Comparison of ENCODE assay signal across 11 cellular contexts in the genomic region with DNA sequence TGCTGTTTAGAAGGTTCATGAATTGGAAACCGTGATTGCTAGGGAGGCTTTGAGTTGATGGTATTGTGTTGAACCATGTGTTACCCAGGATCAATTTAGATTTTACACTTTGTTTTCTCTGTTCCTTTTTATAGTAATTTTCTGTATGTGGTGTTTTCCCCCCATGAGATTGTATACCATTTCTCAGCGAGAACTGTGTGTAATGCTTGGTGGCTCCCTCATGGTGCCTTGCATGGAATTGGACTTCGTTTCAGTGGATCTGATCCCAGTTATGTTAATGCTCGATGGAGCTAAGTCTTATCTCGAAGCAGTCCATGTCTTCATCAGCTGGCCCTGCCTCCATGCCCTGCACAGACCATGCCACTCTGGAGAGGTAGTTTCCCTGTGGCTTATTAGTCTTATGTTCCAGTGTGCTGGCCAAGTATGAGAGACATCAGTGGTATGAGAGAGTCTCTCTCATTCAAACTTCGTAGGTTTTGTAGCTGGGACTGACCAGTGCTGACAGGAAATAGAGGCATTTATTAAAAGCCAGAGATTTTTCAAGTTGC. TPM values are rescaled to one million over a fixed set of nuclear protein-coding genes. Genes with fewer than 3 reads are reported as not detected.
DNase-seq lines count a peak whose midpoint lies in the region; ATAC-seq and TF ChIP-seq lines count a peak whose summit lies in the region.
"Had no signal": no experiment of that assay in that cellular context is flagged by ENCODE, and none has a peak within 500 bp of the region (broad histone marks: within the 10 kb centered on the region; RNA-seq: fewer than 3 reads in every experiment).

No MANE protein-coding gene starts in this region.

- H3K27me3 ChIP-seq in HAP-1 (ENCODE audit: low read depth): no peaks in the 10 kb centered on the region
- H3K27me3 ChIP-seq: cardiac muscle cell, transverse colon had no signal

- H3K4me3 ChIP-seq in GM08714 (ENCODE audit: low read length): peak overlapping the region; percentile 41; the same call in 1 of the 2 replicates
- H3K4me3 ChIP-seq in HAP-1: no peak overlapping the region
- H3K4me3 ChIP-seq: cardiac muscle cell, transverse colon had no signal

- H3K4me1 ChIP-seq in HAP-1: no peaks in the 10 kb centered on the region; the same call in 1 of the 2 replicates

- ATAC-seq in GM21390 (IDR thresholded peaks at IDR 0.05; ENCODE audit: unreplicated experiment): peak; percentile 54
- peak; percentile 68 for ATAC-seq in SK-N-SH treated with all-trans-retinoic acid at 6 μM for 48 hours

- DNase-seq in lung microvascular endothelial cell (ENCODE audit: low read depth in 2 of 2) (peak; percentile 37 to 58), HAP-1 (ENCODE audit: low spot score in 2 of 2) (no peak), NCI-H82 (lab: John Stamatoyannopoulos, UW) (no peak), GM19240 (ENCODE audit: insufficient read length, low spot score) (no peak), NCI-H2029 (lab: John Stamatoyannopoulos, UW) (no peak)
- DNase-seq: NCI-H1930, transverse colon had no signal

- no peaks in the 10 kb centered on the region for H3K9me3 ChIP-seq in HAP-1
- H3K9me3 ChIP-seq: transverse colon had no signal

- in situ Hi-C loops in HAP-1 (cut with MboI; ENCODE audit: low sequenced_read_pairs): no loop called here

- H3K36me3 ChIP-seq in HAP-1 (replicated peaks): no peaks in the 10 kb centered on the region
- H3K36me3 ChIP-seq: cardiac muscle cell, transverse colon had no signal

TF ChIP-seq in SK-N-SH treated with all-trans-retinoic acid at 6 μM for 48 hours, 23 proteins besides CTCF, POLR2A, EP300 and RAD21:
- no peak for TF ChIP-seq OSR1 (CRISPR knock-in tag; IDR thresholded peaks at IDR 0.05)
- TF ChIP-seq BACH2 (CRISPR knock-in tag; IDR thresholded peaks at IDR 0.05; ENCODE audit: borderline replicate concordance): no peak
- TF ChIP-seq ARNTL (CRISPR knock-in tag; IDR thresholded peaks at IDR 0.05; ENCODE audit: borderline replicate concordance, low read depth): no peak
- no peak for TF ChIP-seq CREB5 (CRISPR knock-in tag; IDR thresholded peaks at IDR 0.05; ENCODE audit: low read depth)
- TF ChIP-seq ZNF70 (CRISPR knock-in tag; IDR thresholded peaks at IDR 0.05): no peak
- TF ChIP-seq TCF4 (CRISPR knock-in tag; IDR thresholded peaks at IDR 0.05; ENCODE audit: borderline replicate concordance): no peak

RNA-seq across cellular contexts. Expression of gene PTPN1, which starts 18.7 kb away (rescaled TPM):
- total RNA-seq in lung microvascular endothelial cell: 21.6 and 25.6 TPM in 2 replicates

Comparison
In these comparisons a context has a peak if more than half of its experiments do, and no peak if none do; other contexts are left out.
1. DNase-seq: peak in lung microvascular endothelial cell (2 of 2); none in HAP-1 (0 of 2), NCI-H82 (single experiment), GM19240 (single experiment) and NCI-H2029 (single experiment).